In the genomic region with DNA sequence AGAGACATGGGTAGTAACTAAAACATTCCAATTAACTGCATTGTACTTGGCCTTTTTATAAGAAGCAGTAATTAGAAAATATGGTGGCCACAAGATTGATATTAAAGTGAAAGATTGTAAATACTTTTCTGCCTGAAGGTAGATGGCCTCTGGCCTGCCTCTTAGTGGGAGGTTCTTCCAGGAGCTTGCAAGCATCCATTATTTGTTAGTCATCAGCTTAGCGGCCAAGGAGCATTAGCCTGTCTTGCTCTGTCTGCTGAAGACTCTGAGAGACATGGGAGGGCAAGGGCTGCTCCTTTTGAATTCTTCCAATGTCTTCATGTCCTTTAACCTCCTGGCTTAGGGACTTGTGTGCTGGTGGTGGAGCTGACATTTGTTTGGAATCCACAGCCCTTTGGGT, we compare ENCODE assay signal across 19 cellular contexts.
A peak's percentile ranks its signal among the peaks of the same experiment; 100 is the strongest.
DNase-seq lines count a peak whose midpoint lies in the region; ATAC-seq and TF ChIP-seq lines count a peak whose summit lies in the region.
"Had no signal": no experiment of that assay in that cellular context is flagged by ENCODE, and none has a peak within 500 bp of the region (broad histone marks: within the 10 kb centered on the region; RNA-seq: fewer than 3 reads in every experiment).

No MANE protein-coding gene starts in this region.

- no peak overlapping the region for H3K9ac ChIP-seq in GM23248
- no peak overlapping the region for H3K9ac ChIP-seq in endodermal cell (ENCODE audit: extremely low read depth, low read length, poor library complexity, severe bottlenecking)
- H3K9ac ChIP-seq in trophoblast cell (ENCODE audit: low read length) = no peak overlapping the region

- H3K18ac ChIP-seq in trophoblast cell (ENCODE audit: low read length) = no peak overlapping the region

- peaks cover 36% of the 10 kb centered on the region for H3F3A ChIP-seq in GM23248 (ENCODE audit: insufficient read depth)

- CTCF ChIA-PET in Panc1 (lab: Charles Lee) = interaction anchor here (0.6 kb wide), 1 partner anchor 78 kb away, joined by 3 read pairs; no protein-coding TSS in a partner anchor

- WGBS in GM23248 (ENCODE audit: low coverage in 1 of 2, low lambda C conversion rate in 2 of 2, missing lambda C conversion rate in 2 of 2), 2 experiments = 32 to 55% methylated on average over 1 of the region's 1 CpG
- 86 to 100% methylated on average over 1 of the region's 1 CpG for WGBS in endodermal cell (ENCODE audit: insufficient coverage in 1 of 2, insufficient read length in 1 of 2), 2 experiments
- WGBS in trophoblast cell (ENCODE audit: extremely low coverage, insufficient coverage, insufficient read length) = no CpG with 5 or more reads among the region's 1 CpG

- H3K14ac ChIP-seq in trophoblast cell (ENCODE audit: low read length) = no peak overlapping the region

- no peak overlapping the region for H2AK5ac ChIP-seq in trophoblast cell (ENCODE audit: low read length)

- H3K9me2 ChIP-seq in GM23248 (ENCODE audit: insufficient read depth) = no peaks in the 10 kb centered on the region

- H3K36me3 Mint-ChIP-seq in endodermal cell (ENCODE audit: low read depth) = peaks cover 29% of the 10 kb centered on the region
- peaks cover 6% of the 10 kb centered on the region for H3K36me3 Mint-ChIP-seq in endothelial cell (ENCODE audit: low read depth, unreplicated experiment)
- H3K36me3 Mint-ChIP-seq: activated naive CD4-positive, alpha-beta T cell treated with anti-CD3 and anti-CD28 coated beads, Interleukin-2, amount 10 ng/mL, durations not matched to agents 7 days and 5 days had no signal

- in situ Hi-C loops in GM23248 (cut with MboI) = no loop called here
- in situ Hi-C loops in Panc1 (cut with HindIII; ENCODE audit: low pct_unique_long_range_greater_than_20kb, low sequenced_read_pairs) = no loop called here

- no peak overlapping the region for H3K4me2 ChIP-seq in GM23248 (ENCODE audit: unreplicated experiment)
- H3K4me2 ChIP-seq in trophoblast cell (ENCODE audit: low read length) = no peak overlapping the region

- intact Hi-C loops in Panc1 (cut with micrococcal nuclease; ENCODE audit: unreplicated experiment) = no loop called here

- H3K27me3 ChIP-seq in GM23248 (replicated peaks; ENCODE audit: insufficient read depth) (no peaks in the 10 kb centered on the region), Panc1 (ENCODE audit: control insufficient read depth, insufficient read depth, low read length) (no peaks in the 10 kb centered on the region), endodermal cell (ENCODE audit: control insufficient read depth, insufficient read depth, low read length, poor library complexity, severe bottlenecking) (no peaks in the 10 kb centered on the region), trophoblast cell (ENCODE audit: insufficient read depth, low read length) (no peaks in the 10 kb centered on the region)
- H3K27me3 ChIP-seq: dorsolateral prefrontal cortex, left lung, testis had no signal

- 0 out of 2 replicates have a peak, but pooled peaks cover 4% of the 10 kb centered on the region for H3K36me3 ChIP-seq in GM23248 (ENCODE audit: low read depth)
- H3K36me3 ChIP-seq in Panc1 (ENCODE audit: control insufficient read depth, insufficient read depth, low read length) = no peaks in the 10 kb centered on the region
- H3K36me3 ChIP-seq in endodermal cell (ENCODE audit: control insufficient read depth, insufficient read depth, low read length) = peaks cover 17% of the 10 kb centered on the region
- peaks cover 0 to 1% of the 10 kb centered on the region in 2 experiments for H3K36me3 ChIP-seq in trophoblast cell (ENCODE audit: control insufficient read depth in 1 of 2, insufficient read depth in 2 of 2, low read length in 2 of 2)
- H3K36me3 ChIP-seq: left lung had no signal

- peaks cover 21% of the 10 kb centered on the region for H3K79me1 ChIP-seq in trophoblast cell (ENCODE audit: low read length)

- H4K8ac ChIP-seq in trophoblast cell (ENCODE audit: low read depth, low read length) = no peak overlapping the region

- peak overlapping the region; percentile 89 for H3K4ac ChIP-seq in trophoblast cell (ENCODE audit: low read depth, low read length)

- H3K27ac Mint-ChIP-seq in endodermal cell = peak overlapping the region; percentile 46
- H3K27ac Mint-ChIP-seq in endothelial cell (ENCODE audit: unreplicated experiment) = no peak overlapping the region
- H3K27ac Mint-ChIP-seq: activated CD4-positive, alpha-beta T cell treated with anti-CD3 and anti-CD28 coated beads, Interleukin-2, amount 10 ng/mL, durations not matched to agents 24 days and 14 days; activated naive CD4-positive, alpha-beta T cell treated with anti-CD3 and anti-CD28 coated beads, Interleukin-2, amount 10 ng/mL, durations not matched to agents 7 days and 5 days; B cell had no signal

- TF ChIP-seq CTCF in Panc1 (IDR thresholded peaks at IDR 0.05) (no peak), endodermal cell (conservative IDR thresholded peaks at IDR 0.05) (no peak), endothelial cell (IDR thresholded peaks at IDR 0.05; ENCODE audit: unreplicated experiment) (no peak)

- DNase-seq in GM23248 (peak; percentile 68), Panc1 (ENCODE audit: low read depth, low spot score) (no peak), endodermal cell (no peak), trophoblast cell (peak; percentile 35 to 53), endothelial cell (ENCODE audit: low spot score) (no peak), SHP77 (lab: John Stamatoyannopoulos, UW) (no peak)
- DNase-seq: activated CD4-positive, alpha-beta T cell treated with anti-CD3 and anti-CD28 coated beads, Interleukin-2, amount 10 ng/mL, durations not matched to agents 24 days and 14 days; activated naive CD4-positive, alpha-beta T cell treated with anti-CD3 and anti-CD28 coated beads, Interleukin-2, amount 10 ng/mL, durations not matched to agents 7 days and 5 days; dorsolateral prefrontal cortex; left lung; NCI-H1092 treated with DMSO at 0.1 percent for 48 hours; NCI-H526; PC-3; stimulated activated CD4-positive, alpha-beta T cell treated with anti-CD3 and anti-CD28 coated beads, Interleukin-4, amount 100 ng/mL, for 4 hours; stimulated activated CD8-positive, alpha-beta memory T cell treated with anti-CD3 and anti-CD28 coated beads, Interleukin-4, amount 100 ng/mL, for 48 hours; testis had no signal

- H2BK12ac ChIP-seq in trophoblast cell (ENCODE audit: low read length) = no peak overlapping the region

- peaks cover 3% of the 10 kb centered on the region for H4K20me1 ChIP-seq in GM23248 (ENCODE audit: insufficient read depth)

- H3K79me2 ChIP-seq in GM23248 (ENCODE audit: insufficient read depth) (peaks cover 100% of the 10 kb centered on the region), trophoblast cell (ENCODE audit: control insufficient read depth, insufficient read depth, low read length, poor library complexity) (peaks cover 8% of the 10 kb centered on the region)

- H3K27ac ChIP-seq in GM23248 = peak overlapping the region; percentile 14; the same call in 1 of the 2 replicates
- peak overlapping the region; percentile 46; the same call in 1 of the 2 replicates for H3K27ac ChIP-seq in Panc1 (ENCODE audit: low read length)
- H3K27ac ChIP-seq in endodermal cell (ENCODE audit: low read depth, low read length) = no peak overlapping the region
- H3K27ac ChIP-seq in trophoblast cell (ENCODE audit: low read depth, low read length) = no peak overlapping the region
- H3K27ac ChIP-seq: dorsolateral prefrontal cortex, left lung, testis had no signal

- peak overlapping the region; percentile 60 for H4K91ac ChIP-seq in trophoblast cell (ENCODE audit: low read depth, low read length)

- H3K9me3 ChIP-seq in GM23248 (ENCODE audit: low read depth) = no peaks in the 10 kb centered on the region
- H3K9me3 ChIP-seq in Panc1 (ENCODE audit: control insufficient read depth, insufficient read depth, low read depth, low read length) = no peaks in the 10 kb centered on the region
- no peaks in the 10 kb centered on the region for H3K9me3 ChIP-seq in endodermal cell (ENCODE audit: control insufficient read depth, low read length)
- no peaks in the 10 kb centered on the region for H3K9me3 ChIP-seq in trophoblast cell (ENCODE audit: insufficient read depth, low read depth, low read length)
- H3K9me3 ChIP-seq: left lung, testis had no signal

- H3K4me3 Mint-ChIP-seq in endodermal cell (no peak overlapping the region), endothelial cell (ENCODE audit: unreplicated experiment) (no peak overlapping the region)
- H3K4me3 Mint-ChIP-seq: activated CD4-positive, alpha-beta T cell treated with anti-CD3 and anti-CD28 coated beads, Interleukin-2, amount 10 ng/mL, durations not matched to agents 24 days and 14 days; activated naive CD4-positive, alpha-beta T cell treated with anti-CD3 and anti-CD28 coated beads, Interleukin-2, amount 10 ng/mL, durations not matched to agents 7 days and 5 days; B cell had no signal

- H4K12ac ChIP-seq in trophoblast cell (ENCODE audit: low read depth, low read length) = no peak overlapping the region

- ATAC-seq in Panc1 = no peak
- ATAC-seq in HG02938 (IDR thresholded peaks at IDR 0.05; ENCODE audit: unreplicated experiment) = no peak
- ATAC-seq in GM19351 (IDR thresholded peaks at IDR 0.05; ENCODE audit: unreplicated experiment) = no peak
- ATAC-seq: left lung, PC-3 had no signal

- peaks cover 47% of the 10 kb centered on the region for H3K4me1 ChIP-seq in GM23248 (ENCODE audit: insufficient read depth)
- peaks cover 58% of the 10 kb centered on the region for H3K4me1 ChIP-seq in Panc1 (ENCODE audit: control insufficient read depth, insufficient read depth, low read length)
- peaks cover 43% of the 10 kb centered on the region for H3K4me1 ChIP-seq in endodermal cell (ENCODE audit: control insufficient read depth, insufficient read depth, low read length)
- H3K4me1 ChIP-seq in trophoblast cell (ENCODE audit: control insufficient read depth in 1 of 2, insufficient read depth in 2 of 2, low read length in 2 of 2) = peaks cover 32 to 40% of the 10 kb centered on the region in 2 experiments

- no TSS peak for BruUV-seq in Panc1 (replicated peaks; lab: Mats Ljungman, UMichigan)

- POLR2A ChIA-PET in Panc1 (lab: Charles Lee) = no interaction called here

- H3K23ac ChIP-seq in trophoblast cell (ENCODE audit: low read length) = no peak overlapping the region

- H3K4me1 Mint-ChIP-seq in endodermal cell = peaks cover 76% of the 10 kb centered on the region
- H3K4me1 Mint-ChIP-seq in endothelial cell (ENCODE audit: unreplicated experiment) = peaks cover 42% of the 10 kb centered on the region
- H3K4me1 Mint-ChIP-seq: activated CD4-positive, alpha-beta T cell treated with anti-CD3 and anti-CD28 coated beads, Interleukin-2, amount 10 ng/mL, durations not matched to agents 24 days and 14 days; activated naive CD4-positive, alpha-beta T cell treated with anti-CD3 and anti-CD28 coated beads, Interleukin-2, amount 10 ng/mL, durations not matched to agents 7 days and 5 days; B cell had no signal

- H3K27me3 Mint-ChIP-seq in endodermal cell (ENCODE audit: insufficient read depth) = no peaks in the 10 kb centered on the region
- H3K27me3 Mint-ChIP-seq in endothelial cell (ENCODE audit: unreplicated experiment) = peaks cover 2% of the 10 kb centered on the region

- H2BK120ac ChIP-seq in trophoblast cell (ENCODE audit: insufficient read depth, low read length, poor library complexity) = no peak overlapping the region

- no peak overlapping the region for H2BK5ac ChIP-seq in trophoblast cell (ENCODE audit: low read depth, low read length, poor library complexity)

- H3K4me3 ChIP-seq in GM23248 (no peak overlapping the region), Panc1 (ENCODE audit: low read depth in 2 of 2, low read length in 2 of 2) (no peak overlapping the region), endodermal cell (ENCODE audit: low read length) (no peak overlapping the region), trophoblast cell (ENCODE audit: low read depth, low read length) (no peak overlapping the region)
- H3K4me3 ChIP-seq: dorsolateral prefrontal cortex, left lung, testis had no signal

- H2AFZ ChIP-seq in GM23248 (no peak overlapping the region), trophoblast cell (ENCODE audit: insufficient read depth, low read length, poor library complexity) (no peak overlapping the region)

- no peaks in the 10 kb centered on the region for H3K9me3 Mint-ChIP-seq in endodermal cell
- no peaks in the 10 kb centered on the region for H3K9me3 Mint-ChIP-seq in endothelial cell (ENCODE audit: unreplicated experiment)
- H3K9me3 Mint-ChIP-seq: activated CD4-positive, alpha-beta T cell treated with anti-CD3 and anti-CD28 coated beads, Interleukin-2, amount 10 ng/mL, durations not matched to agents 24 days and 14 days; activated naive CD4-positive, alpha-beta T cell treated with anti-CD3 and anti-CD28 coated beads, Interleukin-2, amount 10 ng/mL, durations not matched to agents 7 days and 5 days had no signal

Comparison
In these comparisons a context has a peak if more than half of its experiments do, and no peak if none do; other contexts are left out.
1. DNase-seq: peak in GM23248 (single experiment) and trophoblast cell (2 of 2); none in Panc1 (single experiment), endodermal cell (single experiment), endothelial cell (single experiment) and SHP77 (0 of 2).
2. H3K27ac ChIP-seq: peak in GM23248 (single experiment) and Panc1 (single experiment); none in endodermal cell (single experiment) and trophoblast cell (single experiment).